In genomic region chr14:24139272-24139934, GRCh38 we compare ENCODE assay signal across 1 cellular context.
A peak's percentile ranks its signal among the peaks of the same experiment; 100 is the strongest.
TF ChIP-seq lines count a peak whose summit lies in the region.

No MANE protein-coding gene starts in this region.

TF ChIP-seq in K562, 482 proteins besides CTCF, POLR2A, EP300 and RAD21:
- TF ChIP-seq FOXP1 (CRISPR knock-in tag; IDR thresholded peaks at IDR 0.05) (no peak), GABPB1 (CRISPR knock-in tag; IDR thresholded peaks at IDR 0.05) (no peak), ZNF407 (IDR thresholded peaks at IDR 0.05; ENCODE audit: low read depth) (no peak), MIER1 (IDR thresholded peaks at IDR 0.05; ENCODE audit: low read depth) (peak; percentile 62), IRF1 (CRISPR knock-in tag; IDR thresholded peaks at IDR 0.05; ENCODE audit: borderline replicate concordance) (no peak), ZNF561 (CRISPR knock-in tag; conservative IDR thresholded peaks at IDR 0.05) (no peak)
